In the genomic region with DNA sequence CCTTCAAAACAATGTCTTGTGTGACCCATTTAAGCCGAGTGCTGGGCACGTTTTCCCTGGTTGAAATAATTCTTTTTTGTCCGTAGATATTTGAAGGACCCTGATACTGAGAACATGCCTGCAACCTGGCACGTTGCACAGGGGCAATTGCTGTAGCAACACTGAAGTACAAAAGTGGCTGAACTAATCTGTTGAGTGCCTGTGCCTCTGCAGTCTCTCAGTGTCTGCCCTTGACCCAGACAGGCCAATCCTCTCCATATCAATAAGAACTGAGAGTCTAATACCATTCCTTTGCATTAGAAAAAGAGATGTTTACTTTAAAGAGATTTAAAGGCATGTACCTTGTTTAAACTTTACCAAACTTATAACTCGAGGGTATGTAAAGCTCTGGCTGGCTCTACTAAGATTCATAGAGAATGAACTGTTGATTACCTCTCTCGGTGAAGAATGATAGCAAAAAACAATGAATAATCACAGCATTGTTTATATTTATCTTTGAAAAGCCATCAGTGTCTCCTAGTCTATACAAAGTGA, we compare ENCODE assay signal across 2 cellular contexts.
TF ChIP-seq lines count a peak whose summit lies in the region.

No MANE protein-coding gene starts in this region.

TF ChIP-seq in liver, 16 proteins besides CTCF, POLR2A, EP300 and RAD21 (continued from another document):
- peak; percentile 48 for TF ChIP-seq TAF1 (conservative IDR thresholded peaks at IDR 0.05)
- peak in 1 of 2 donors; percentile 38 for TF ChIP-seq RXRA (IDR thresholded peaks at IDR 0.05)
- TF ChIP-seq ATF3 (IDR thresholded peaks at IDR 0.05) = no peak
- peak; percentile 13 for TF ChIP-seq FOXA2 (IDR thresholded peaks at IDR 0.05)
- no peak for TF ChIP-seq NR2F2 (IDR thresholded peaks at IDR 0.05)
- TF ChIP-seq FOXA1 (IDR thresholded peaks at IDR 0.05) = peak; percentile 11

TF ChIP-seq in HepG2, 621 proteins besides CTCF, POLR2A, EP300 and RAD21:
- TF ChIP-seq ATF3 (CRISPR knock-in tag; IDR thresholded peaks at IDR 0.05) = no peak
- TF ChIP-seq, protein P1, sequence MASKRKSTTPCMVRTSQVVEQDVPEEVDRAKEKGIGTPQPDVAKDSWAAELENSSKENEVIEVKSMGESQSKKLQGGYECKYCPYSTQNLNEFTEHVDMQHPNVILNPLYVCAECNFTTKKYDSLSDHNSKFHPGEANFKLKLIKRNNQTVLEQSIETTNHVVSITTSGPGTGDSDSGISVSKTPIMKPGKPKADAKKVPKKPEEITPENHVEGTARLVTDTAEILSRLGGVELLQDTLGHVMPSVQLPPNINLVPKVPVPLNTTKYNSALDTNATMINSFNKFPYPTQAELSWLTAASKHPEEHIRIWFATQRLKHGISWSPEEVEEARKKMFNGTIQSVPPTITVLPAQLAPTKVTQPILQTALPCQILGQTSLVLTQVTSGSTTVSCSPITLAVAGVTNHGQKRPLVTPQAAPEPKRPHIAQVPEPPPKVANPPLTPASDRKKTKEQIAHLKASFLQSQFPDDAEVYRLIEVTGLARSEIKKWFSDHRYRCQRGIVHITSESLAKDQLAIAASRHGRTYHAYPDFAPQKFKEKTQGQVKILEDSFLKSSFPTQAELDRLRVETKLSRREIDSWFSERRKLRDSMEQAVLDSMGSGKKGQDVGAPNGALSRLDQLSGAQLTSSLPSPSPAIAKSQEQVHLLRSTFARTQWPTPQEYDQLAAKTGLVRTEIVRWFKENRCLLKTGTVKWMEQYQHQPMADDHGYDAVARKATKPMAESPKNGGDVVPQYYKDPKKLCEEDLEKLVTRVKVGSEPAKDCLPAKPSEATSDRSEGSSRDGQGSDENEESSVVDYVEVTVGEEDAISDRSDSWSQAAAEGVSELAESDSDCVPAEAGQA (IDR thresholded peaks at IDR 0.05; ENCODE audit: low read depth) = no peak
- TF ChIP-seq, protein P1 (CRISPR knock-in tag; IDR thresholded peaks at IDR 0.05; ENCODE audit: borderline replicate concordance) = no peak
- TF ChIP-seq SOX6 (IDR thresholded peaks at IDR 0.05) = no peak
- no peak for TF ChIP-seq SOX6 (CRISPR knock-in tag; IDR thresholded peaks at IDR 0.05)
- TF ChIP-seq FOXC1 (CRISPR knock-in tag; IDR thresholded peaks at IDR 0.05; ENCODE audit: borderline replicate concordance) = no peak
- TF ChIP-seq, protein P2, sequence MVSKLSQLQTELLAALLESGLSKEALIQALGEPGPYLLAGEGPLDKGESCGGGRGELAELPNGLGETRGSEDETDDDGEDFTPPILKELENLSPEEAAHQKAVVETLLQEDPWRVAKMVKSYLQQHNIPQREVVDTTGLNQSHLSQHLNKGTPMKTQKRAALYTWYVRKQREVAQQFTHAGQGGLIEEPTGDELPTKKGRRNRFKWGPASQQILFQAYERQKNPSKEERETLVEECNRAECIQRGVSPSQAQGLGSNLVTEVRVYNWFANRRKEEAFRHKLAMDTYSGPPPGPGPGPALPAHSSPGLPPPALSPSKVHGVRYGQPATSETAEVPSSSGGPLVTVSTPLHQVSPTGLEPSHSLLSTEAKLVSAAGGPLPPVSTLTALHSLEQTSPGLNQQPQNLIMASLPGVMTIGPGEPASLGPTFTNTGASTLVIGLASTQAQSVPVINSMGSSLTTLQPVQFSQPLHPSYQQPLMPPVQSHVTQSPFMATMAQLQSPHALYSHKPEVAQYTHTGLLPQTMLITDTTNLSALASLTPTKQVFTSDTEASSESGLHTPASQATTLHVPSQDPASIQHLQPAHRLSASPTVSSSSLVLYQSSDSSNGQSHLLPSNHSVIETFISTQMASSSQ (IDR thresholded peaks at IDR 0.05; ENCODE audit: low read depth) = no peak
- TF ChIP-seq, protein P2 (CRISPR knock-in tag; IDR thresholded peaks at IDR 0.05; ENCODE audit: borderline replicate concordance) = no peak
- TF ChIP-seq, protein P3, sequence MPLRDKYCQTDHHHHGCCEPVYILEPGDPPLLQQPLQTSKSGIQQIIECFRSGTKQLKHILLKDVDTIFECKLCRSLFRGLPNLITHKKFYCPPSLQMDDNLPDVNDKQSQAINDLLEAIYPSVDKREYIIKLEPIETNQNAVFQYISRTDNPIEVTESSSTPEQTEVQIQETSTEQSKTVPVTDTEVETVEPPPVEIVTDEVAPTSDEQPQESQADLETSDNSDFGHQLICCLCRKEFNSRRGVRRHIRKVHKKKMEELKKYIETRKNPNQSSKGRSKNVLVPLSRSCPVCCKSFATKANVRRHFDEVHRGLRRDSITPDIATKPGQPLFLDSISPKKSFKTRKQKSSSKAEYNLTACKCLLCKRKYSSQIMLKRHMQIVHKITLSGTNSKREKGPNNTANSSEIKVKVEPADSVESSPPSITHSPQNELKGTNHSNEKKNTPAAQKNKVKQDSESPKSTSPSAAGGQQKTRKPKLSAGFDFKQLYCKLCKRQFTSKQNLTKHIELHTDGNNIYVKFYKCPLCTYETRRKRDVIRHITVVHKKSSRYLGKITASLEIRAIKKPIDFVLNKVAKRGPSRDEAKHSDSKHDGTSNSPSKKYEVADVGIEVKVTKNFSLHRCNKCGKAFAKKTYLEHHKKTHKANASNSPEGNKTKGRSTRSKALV (CRISPR knock-in tag; IDR thresholded peaks at IDR 0.05) = no peak
- no peak for TF ChIP-seq AGO2 (optimal IDR thresholded peaks at IDR 0.05; ENCODE audit: low read depth, low read length)
- no peak for TF ChIP-seq ZNF704 (CRISPR knock-in tag; IDR thresholded peaks at IDR 0.05; ENCODE audit: borderline replicate concordance)
- no peak for TF ChIP-seq ZZZ3 (CRISPR knock-in tag; IDR thresholded peaks at IDR 0.05; ENCODE audit: borderline replicate concordance)
